Comparison of ENCODE assay signal across 1 cellular context in genomic region chr13:30872685-30873443, GRCh38.
TF ChIP-seq lines count a peak whose summit lies in the region.

No MANE protein-coding gene starts in this region.

TF ChIP-seq in endothelial cell of umbilical vein, 7 proteins besides CTCF, POLR2A, EP300 and RAD21 (continued from another document):
- TF ChIP-seq JUN (IDR thresholded peaks at IDR 0.05; ENCODE audit: borderline replicate concordance, insufficient read depth, insufficient read length, low read depth) (peak; percentile 59), FOS (IDR thresholded peaks at IDR 0.05; ENCODE audit: borderline replicate concordance, insufficient read depth, low read length) (peak; percentile 88)
